In the genomic region with DNA sequence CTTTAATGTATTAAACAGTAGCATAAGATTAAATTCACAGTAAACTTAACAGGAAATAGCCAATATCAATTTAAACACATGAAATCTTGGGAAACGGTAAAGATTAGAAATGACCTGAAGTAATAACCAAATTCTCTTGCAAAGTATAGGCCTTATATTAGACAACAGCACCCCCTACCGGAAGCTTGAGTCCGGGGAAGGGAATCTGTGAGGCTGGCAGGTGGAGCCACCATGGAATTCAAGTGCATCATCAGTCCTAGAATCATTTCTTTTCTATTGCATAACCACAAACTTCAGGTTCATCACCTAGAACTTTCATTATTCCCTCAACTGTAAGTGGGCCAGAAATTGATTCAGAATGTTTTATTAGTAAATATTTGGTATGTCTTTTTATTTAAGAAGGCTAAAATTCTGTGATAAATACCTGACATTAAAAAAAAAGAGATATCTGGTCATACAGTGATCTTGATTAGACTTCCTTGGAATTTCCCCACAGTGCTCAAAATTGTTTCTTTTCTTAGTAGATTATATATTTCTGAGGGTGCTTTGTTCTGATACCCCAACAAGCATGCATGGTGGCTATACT, we compare ENCODE assay signal across 8 cellular contexts. TPM values are rescaled to one million over a fixed set of nuclear protein-coding genes. Genes with fewer than 3 reads are reported as not detected.
A peak's percentile ranks its signal among the peaks of the same experiment; 100 is the strongest.
DNase-seq lines count a peak whose midpoint lies in the region; ATAC-seq and TF ChIP-seq lines count a peak whose summit lies in the region.

No MANE protein-coding gene starts in this region.

- H3K9me3 Mint-ChIP-seq in activated T-helper 17 cell treated with anti-CD3 and anti-CD28 coated beads, Interleukin-2, amount 50 U/mL, for 72 hours: peaks cover 4% of the 10 kb centered on the region

- H3K4me3 ChIP-seq in fibroblast of villous mesenchyme (ENCODE audit: low read depth, low read length) (no peak overlapping the region), thoracic aorta (no peak overlapping the region)

- no peak overlapping the region for H3K27ac Mint-ChIP-seq in activated T-helper 17 cell treated with anti-CD3 and anti-CD28 coated beads, Interleukin-2, amount 50 U/mL, for 72 hours

- H3K4me1 Mint-ChIP-seq in activated T-helper 17 cell treated with anti-CD3 and anti-CD28 coated beads, Interleukin-2, amount 50 U/mL, for 72 hours: peaks cover 5% of the 10 kb centered on the region

- H3K4me3 Mint-ChIP-seq in activated T-helper 17 cell treated with anti-CD3 and anti-CD28 coated beads, Interleukin-2, amount 50 U/mL, for 72 hours: no peak overlapping the region

- peak; percentile 45 for DNase-seq in AG09319 (ENCODE audit: extremely low read depth, low read depth)
- DNase-seq in GM19238 (ENCODE audit: insufficient read length, low spot score): peak; percentile 25
- DNase-seq in Kasumi-1 (lab: John Stamatoyannopoulos, UW): peak; percentile 74 to 78
- peak; percentile 79 for DNase-seq in RKO (ENCODE audit: low spot score)
- peak; percentile 84 for DNase-seq in fibroblast of villous mesenchyme (ENCODE audit: low read depth)
- DNase-seq in occipital lobe (lab: John Stamatoyannopoulos, UW): peak; percentile 15
- DNase-seq in thoracic aorta (ENCODE audit: low spot score): peak; percentile 21

- no peak overlapping the region for H3K27ac ChIP-seq in thoracic aorta

- H3K4me1 ChIP-seq in thoracic aorta (ENCODE audit: control insufficient read depth in 1 of 2, low read depth in 2 of 2): no peaks in the 10 kb centered on the region

- peak; percentile 87 for TF ChIP-seq CTCF in AG09319 (IDR thresholded peaks at IDR 0.05; ENCODE audit: low read depth, low read length)
- TF ChIP-seq CTCF in fibroblast of villous mesenchyme (IDR thresholded peaks at IDR 0.05; ENCODE audit: insufficient read depth, low read depth, low read length): peak; percentile 90
- TF ChIP-seq CTCF in thoracic aorta (IDR thresholded peaks at IDR 0.05): peak; percentile 65

- no peaks in the 10 kb centered on the region for H3K36me3 ChIP-seq in thoracic aorta

- H3K27me3 ChIP-seq in thoracic aorta (replicated peaks; ENCODE audit: insufficient read depth): no peaks in the 10 kb centered on the region

- no peaks in the 10 kb centered on the region for H3K27me3 Mint-ChIP-seq in activated T-helper 17 cell treated with anti-CD3 and anti-CD28 coated beads, Interleukin-2, amount 50 U/mL, for 72 hours

- no peaks in the 10 kb centered on the region for H3K9me3 ChIP-seq in thoracic aorta

- no peaks in the 10 kb centered on the region for H3K36me3 Mint-ChIP-seq in activated T-helper 17 cell treated with anti-CD3 and anti-CD28 coated beads, Interleukin-2, amount 50 U/mL, for 72 hours (ENCODE audit: low read depth)

- ATAC-seq in activated T-helper 17 cell treated with anti-CD3 and anti-CD28 coated beads, Interleukin-2, amount 50 U/mL, for 72 hours (replicated peaks): peak; percentile 60
- ATAC-seq in thoracic aorta (ENCODE audit: insufficient number of reproducible peaks, low FRiP score, low read depth): no peak

RNA-seq across cellular contexts. Expression of a gene that starts 48.6 kb away (rescaled TPM):
- 10 to 100 TPM; 25.5 to 34.9 TPM for total RNA-seq in activated T-helper 17 cell treated with anti-CD3 and anti-CD28 coated beads, Interleukin-2, amount 50 U/mL, for 72 hours
- total RNA-seq in fibroblast of villous mesenchyme (18.7 and 44.9 TPM in 2 replicates), occipital lobe (29.0 TPM), thoracic aorta (10 to 100 TPM; 26.2 to 28.2 TPM)

RNA-seq across cellular contexts. Expression of a gene that starts 48.6 kb away (rescaled TPM):
- 10 to 100 TPM; 59.0 to 67.6 TPM for total RNA-seq in activated T-helper 17 cell treated with anti-CD3 and anti-CD28 coated beads, Interleukin-2, amount 50 U/mL, for 72 hours
- total RNA-seq in fibroblast of villous mesenchyme (65.4 and 107 TPM in 2 replicates), occipital lobe (141 TPM), thoracic aorta (10 to 100 TPM; 40.3 to 50.3 TPM)

Comparison
In these comparisons a context has a peak if more than half of its experiments do, and no peak if none do; other contexts are left out.
1. DNase-seq: peak in every context shown above with its lines; median percentile 84 in fibroblast of villous mesenchyme; 79 in RKO; 76 in Kasumi-1; 45 in AG09319; 25 in GM19238; 21 in thoracic aorta; 15 in occipital lobe.